In the genomic region with DNA sequence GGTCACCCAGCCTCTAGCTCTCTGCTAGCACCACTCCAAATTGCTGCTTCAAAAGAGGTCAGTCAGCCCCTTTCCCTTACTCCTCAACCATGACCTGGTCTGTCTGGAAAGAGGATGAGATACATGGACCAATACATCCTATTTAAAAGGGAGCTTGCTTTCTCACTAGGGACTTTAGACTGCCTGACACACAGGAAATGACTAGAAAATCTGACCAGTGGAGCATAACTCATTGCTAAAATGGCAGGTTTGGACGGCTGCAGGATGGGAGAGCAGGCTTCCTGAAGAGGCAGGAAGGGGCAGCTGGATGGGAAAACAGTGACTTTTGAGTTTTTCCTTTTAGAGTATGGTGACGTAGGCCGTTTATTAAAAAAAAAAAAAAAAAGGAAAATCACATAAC, we compare ENCODE assay signal across 8 cellular contexts. TPM values are rescaled to one million over a fixed set of nuclear protein-coding genes. Genes with fewer than 3 reads are reported as not detected.
DNase-seq lines count a peak whose midpoint lies in the region; ATAC-seq and TF ChIP-seq lines count a peak whose summit lies in the region.

No MANE protein-coding gene starts in this region.

- intact Hi-C loops in tibial artery (cut with DNase I; ENCODE audit: low total_unique reads), result no loop called here

- ATAC-seq in activated T-cell treated with anti-CD3 and anti-CD28 coated beads, Interleukin-2, amount 50 U/mL, for 72 hours (replicated peaks in 1 of 2), result no peak
- no peak for ATAC-seq in GM18873 (IDR thresholded peaks at IDR 0.05; ENCODE audit: low FRiP score, unreplicated experiment)

- no peaks in the 10 kb centered on the region for H3K36me3 ChIP-seq in Loucy (ENCODE audit: insufficient read depth, low read length)
- no peaks in the 10 kb centered on the region for H3K36me3 ChIP-seq in tibial artery

- H3K4me1 Mint-ChIP-seq in activated T-cell treated with anti-CD3 and anti-CD28 coated beads, Interleukin-2, amount 50 U/mL, for 72 hours (ENCODE audit: low read depth), result peaks cover 78% of the 10 kb centered on the region

- peak overlapping the region; percentile 56 for H3K27ac Mint-ChIP-seq in activated T-cell treated with anti-CD3 and anti-CD28 coated beads, Interleukin-2, amount 50 U/mL, for 72 hours

- H3K9me2 ChIP-seq in Loucy (replicated peaks; ENCODE audit: low read depth, low read length), result no peaks in the 10 kb centered on the region

- TF ChIP-seq CTCF in Loucy (conservative IDR thresholded peaks at IDR 0.05; ENCODE audit: low read length) (no peak), tibial artery (IDR thresholded peaks at IDR 0.05) (no peak)

- no peaks in the 10 kb centered on the region for H3K27me3 Mint-ChIP-seq in activated T-cell treated with anti-CD3 and anti-CD28 coated beads, Interleukin-2, amount 50 U/mL, for 72 hours (ENCODE audit: low read depth)

- peak overlapping the region; percentile 55 for H3K4me2 ChIP-seq in Loucy (ENCODE audit: low read depth, low read length, poor library complexity, severe bottlenecking)

- H3K4me3 ChIP-seq in Loucy (ENCODE audit: low read length, poor library complexity, severe bottlenecking), result peak overlapping the region; percentile 17
- H3K4me3 ChIP-seq in tibial artery, result no peak overlapping the region

- H3F3A ChIP-seq in Loucy (ENCODE audit: low read depth), result no peaks in the 10 kb centered on the region; the same call in 1 of the 2 replicates

- peaks cover 2 to 6% of the 10 kb centered on the region in 2 donors for H3K36me3 Mint-ChIP-seq in activated T-cell treated with anti-CD3 and anti-CD28 coated beads, Interleukin-2, amount 50 U/mL, for 72 hours (ENCODE audit: insufficient read depth in 2 of 2)

- H3K9me3 ChIP-seq in Loucy (ENCODE audit: insufficient read depth, low read depth, low read length) (no peaks in the 10 kb centered on the region), tibial artery (no peaks in the 10 kb centered on the region)

- H3K9ac ChIP-seq in Loucy (ENCODE audit: low read depth, low read length, poor library complexity, severe bottlenecking), result no peak overlapping the region

- H2AFZ ChIP-seq in Loucy (ENCODE audit: low read length), result no peak overlapping the region

- peak overlapping the region; percentile 21 to 65 for H3K27ac ChIP-seq in tibial artery

- H3K4me3 Mint-ChIP-seq in activated T-cell treated with anti-CD3 and anti-CD28 coated beads, Interleukin-2, amount 50 U/mL, for 72 hours, result peak overlapping the region in 1 of 2 donors; percentile 55

- H3K9me3 Mint-ChIP-seq in activated T-cell treated with anti-CD3 and anti-CD28 coated beads, Interleukin-2, amount 50 U/mL, for 72 hours, result no peaks in the 10 kb centered on the region

- no peak for DNase-seq in activated T-cell treated with anti-CD3 and anti-CD28 coated beads, Interleukin-2, amount 50 U/mL, for 72 hours
- DNase-seq in activated T-cell treated with anti-CD3 and anti-CD28 coated beads, Interleukin-2, amount 50 U/mL, for 48 hours, result no peak
- DNase-seq in fibroblast of peridontal ligament (ENCODE audit: extremely low read depth), result peak; percentile 28
- no peak for DNase-seq in tibial artery
- DNase-seq in NCI-H146 treated with DMSO at 0.1 percent for 48 hours (lab: John Stamatoyannopoulos, UW; ENCODE audit: unreplicated experiment), result no peak
- DNase-seq in NCI-H2227 (lab: John Stamatoyannopoulos, UW; ENCODE audit: unreplicated experiment), result no peak

- H3K27me3 ChIP-seq in Loucy (ENCODE audit: insufficient read depth, low read length, poor library complexity, severe bottlenecking), result no peaks in the 10 kb centered on the region
- no peaks in the 10 kb centered on the region for H3K27me3 ChIP-seq in tibial artery

- H4K20me1 ChIP-seq in Loucy (ENCODE audit: insufficient read depth, low read length, poor library complexity, severe bottlenecking), result peaks cover 32% of the 10 kb centered on the region

- peaks cover 98% of the 10 kb centered on the region for H3K79me2 ChIP-seq in Loucy (ENCODE audit: insufficient read depth, low read length)

- H3K4me1 ChIP-seq in Loucy (ENCODE audit: insufficient read depth, low read length, poor library complexity, severe bottlenecking) (peaks cover 51% of the 10 kb centered on the region), tibial artery (peaks cover 0 to 44% (median 18%) of the 10 kb centered on the region in 4 donors)

RNA-seq across cellular contexts. Expression of gene STIM1, which starts 25.3 kb away (rescaled TPM):
- total RNA-seq in activated T-cell treated with anti-CD3 and anti-CD28 coated beads, Interleukin-2, amount 50 U/mL, for 72 hours, result 100 to 1,000 TPM; 129 to 157 TPM

RNA-seq across cellular contexts. Expression of gene RHOG, which starts 40.0 kb away (rescaled TPM):
- 100 to 1,000 TPM; 196 to 215 TPM for total RNA-seq in activated T-cell treated with anti-CD3 and anti-CD28 coated beads, Interleukin-2, amount 50 U/mL, for 72 hours
